Comparison of ENCODE assay signal across 1 cellular context in genomic region chr13:72651196-72651595, GRCh38.
TF ChIP-seq lines count a peak whose summit lies in the region.

No MANE protein-coding gene starts in this region.

TF ChIP-seq in K562, 482 proteins besides CTCF, POLR2A, EP300 and RAD21:
- TF ChIP-seq, protein P1, sequence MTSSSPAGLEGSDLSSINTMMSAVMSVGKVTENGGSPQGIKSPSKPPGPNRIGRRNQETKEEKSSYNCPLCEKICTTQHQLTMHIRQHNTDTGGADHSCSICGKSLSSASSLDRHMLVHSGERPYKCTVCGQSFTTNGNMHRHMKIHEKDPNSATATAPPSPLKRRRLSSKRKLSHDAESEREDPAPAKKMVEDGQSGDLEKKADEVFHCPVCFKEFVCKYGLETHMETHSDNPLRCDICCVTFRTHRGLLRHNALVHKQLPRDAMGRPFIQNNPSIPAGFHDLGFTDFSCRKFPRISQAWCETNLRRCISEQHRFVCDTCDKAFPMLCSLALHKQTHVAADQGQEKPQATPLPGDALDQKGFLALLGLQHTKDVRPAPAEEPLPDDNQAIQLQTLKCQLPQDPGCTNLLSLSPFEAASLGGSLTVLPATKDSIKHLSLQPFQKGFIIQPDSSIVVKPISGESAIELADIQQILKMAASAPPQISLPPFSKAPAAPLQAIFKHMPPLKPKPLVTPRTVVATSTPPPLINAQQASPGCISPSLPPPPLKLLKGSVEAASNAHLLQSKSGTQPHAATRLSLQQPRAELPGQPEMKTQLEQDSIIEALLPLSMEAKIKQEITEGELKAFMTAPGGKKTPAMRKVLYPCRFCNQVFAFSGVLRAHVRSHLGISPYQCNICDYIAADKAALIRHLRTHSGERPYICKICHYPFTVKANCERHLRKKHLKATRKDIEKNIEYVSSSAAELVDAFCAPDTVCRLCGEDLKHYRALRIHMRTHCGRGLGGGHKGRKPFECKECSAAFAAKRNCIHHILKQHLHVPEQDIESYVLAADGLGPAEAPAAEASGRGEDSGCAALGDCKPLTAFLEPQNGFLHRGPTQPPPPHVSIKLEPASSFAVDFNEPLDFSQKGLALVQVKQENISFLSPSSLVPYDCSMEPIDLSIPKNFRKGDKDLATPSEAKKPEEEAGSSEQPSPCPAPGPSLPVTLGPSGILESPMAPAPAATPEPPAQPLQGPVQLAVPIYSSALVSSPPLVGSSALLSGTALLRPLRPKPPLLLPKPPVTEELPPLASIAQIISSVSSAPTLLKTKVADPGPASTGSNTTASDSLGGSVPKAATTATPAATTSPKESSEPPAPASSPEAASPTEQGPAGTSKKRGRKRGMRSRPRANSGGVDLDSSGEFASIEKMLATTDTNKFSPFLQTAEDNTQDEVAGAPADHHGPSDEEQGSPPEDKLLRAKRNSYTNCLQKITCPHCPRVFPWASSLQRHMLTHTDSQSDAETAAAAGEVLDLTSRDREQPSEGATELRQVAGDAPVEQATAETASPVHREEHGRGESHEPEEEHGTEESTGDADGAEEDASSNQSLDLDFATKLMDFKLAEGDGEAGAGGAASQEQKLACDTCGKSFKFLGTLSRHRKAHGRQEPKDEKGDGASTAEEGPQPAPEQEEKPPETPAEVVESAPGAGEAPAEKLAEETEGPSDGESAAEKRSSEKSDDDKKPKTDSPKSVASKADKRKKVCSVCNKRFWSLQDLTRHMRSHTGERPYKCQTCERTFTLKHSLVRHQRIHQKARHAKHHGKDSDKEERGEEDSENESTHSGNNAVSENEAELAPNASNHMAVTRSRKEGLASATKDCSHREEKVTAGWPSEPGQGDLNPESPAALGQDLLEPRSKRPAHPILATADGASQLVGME (CRISPR knock-in tag; IDR thresholded peaks at IDR 0.05), result no peak
- TF ChIP-seq RB1 (IDR thresholded peaks at IDR 0.05; ENCODE audit: low read depth), result no peak
- TF ChIP-seq SPI1 (IDR thresholded peaks at IDR 0.05; ENCODE audit: borderline replicate concordance, low read depth, low read length), result peak; percentile 29; the same call in 1 of the 2 replicates
- no peak for TF ChIP-seq PHB (CRISPR knock-in tag; IDR thresholded peaks at IDR 0.05)
